18 cellular contexts compared by ENCODE assay signal in the genomic region with DNA sequence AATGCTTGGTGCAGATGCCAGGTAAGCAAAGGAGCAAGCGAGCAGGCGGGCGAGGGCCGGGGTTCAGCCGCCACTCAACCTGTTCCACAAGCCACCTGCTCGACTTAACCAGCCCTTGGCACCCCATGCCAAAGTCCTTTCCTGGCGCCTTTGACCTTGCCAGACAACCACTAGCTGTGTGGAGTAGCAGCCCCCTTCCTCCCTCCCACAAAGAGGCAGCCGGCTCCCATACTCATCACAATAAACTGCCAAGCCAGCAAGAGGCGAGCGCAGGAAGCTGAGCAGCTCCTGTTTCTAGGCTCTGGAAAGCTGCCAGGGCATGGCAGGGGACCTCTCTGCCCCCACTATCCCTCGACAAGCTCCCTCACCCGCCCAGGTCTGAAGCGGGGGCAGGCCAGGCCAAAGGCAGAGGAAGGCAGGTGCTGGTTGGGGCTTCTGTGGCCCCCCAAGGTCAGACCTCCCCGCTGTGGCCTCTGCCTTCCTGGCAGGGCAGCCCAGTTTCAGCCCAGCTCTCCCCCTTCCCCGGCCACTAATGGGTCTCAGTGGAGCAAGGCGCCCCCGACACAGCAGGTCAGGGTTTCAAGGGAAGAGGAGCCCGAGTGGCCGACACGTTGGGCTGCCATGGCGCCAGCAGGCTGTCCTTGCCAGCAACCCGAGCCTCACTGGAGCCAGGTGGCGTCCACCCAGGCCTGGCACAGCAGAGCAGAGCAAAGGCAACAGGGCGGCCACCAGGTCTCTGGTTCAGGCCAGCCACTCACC. TPM values are rescaled to one million over a fixed set of nuclear protein-coding genes. Genes with fewer than 3 reads are reported as not detected.
DNase-seq lines count a peak whose midpoint lies in the region; ATAC-seq, FAIRE-seq and TF ChIP-seq lines count a peak whose summit lies in the region.
"Had no signal": no experiment of that assay in that cellular context is flagged by ENCODE, and none has a peak within 500 bp of the region (broad histone marks: within the 10 kb centered on the region; RNA-seq: fewer than 3 reads in every experiment).

No MANE protein-coding gene starts in this region.

- H3K9me3 ChIP-seq in liver (ENCODE audit: control insufficient read depth in 4 of 4, low read length in 3 of 4) (no peaks in the 10 kb centered on the region), HepG2 (ENCODE audit: low read length) (no peaks in the 10 kb centered on the region), right atrium auricular region (no peaks in the 10 kb centered on the region), thyroid gland (no peaks in the 10 kb centered on the region)
- H3K9me3 ChIP-seq: ascending aorta had no signal

- CTCF ChIA-PET in HepG2 (lab: Yijun Ruan, JAX; ENCODE audit: low intra/inter-chr PET ratio, low total read pairs): no interaction called here

- TF ChIP-seq EP300 in HepG2 (IDR thresholded peaks at IDR 0.05; ENCODE audit: low read depth in 2 of 2, low read length in 2 of 2): no peak
- no peak for TF ChIP-seq EP300 in HepG2 (CRISPR knock-in tag; IDR thresholded peaks at IDR 0.05; ENCODE audit: borderline replicate concordance)

- H3K27ac Mint-ChIP-seq in chondrocyte (ENCODE audit: unreplicated experiment): no peak overlapping the region
- H3K27ac Mint-ChIP-seq: CD4-positive, alpha-beta T cell; H9 had no signal

- H3K27me3 ChIP-seq in liver (ENCODE audit: control insufficient read depth in 4 of 4, insufficient read depth in 4 of 4, low read length in 3 of 4) (no peaks in the 10 kb centered on the region), HepG2 (ENCODE audit: control insufficient read depth in 1 of 2, insufficient read depth in 2 of 2, low read length in 2 of 2) (no peaks in the 10 kb centered on the region), right atrium auricular region (no peaks in the 10 kb centered on the region), thyroid gland (no peaks in the 10 kb centered on the region)
- H3K27me3 ChIP-seq: ascending aorta had no signal

- H3K4me1 ChIP-seq in liver (ENCODE audit: control insufficient read depth in 4 of 4, insufficient read depth in 4 of 4, low read length in 3 of 4) (peaks cover 7 to 26% (median 18%) of the 10 kb centered on the region in 4 donors), HepG2 (ENCODE audit: insufficient read depth, low read length) (peaks cover 27% of the 10 kb centered on the region), right atrium auricular region (peaks cover 0 to 35% of the 10 kb centered on the region in 2 donors), thyroid gland (peaks cover 32 to 43% of the 10 kb centered on the region in 2 donors)

- TF ChIP-seq CTCF in liver (IDR thresholded peaks at IDR 0.05; ENCODE audit: low read depth, low read length, missing input control) (no peak), HepG2 (CRISPR knock-in tag; IDR thresholded peaks at IDR 0.05) (no peak), right atrium auricular region (IDR thresholded peaks at IDR 0.05) (no peak), thyroid gland (IDR thresholded peaks at IDR 0.05) (no peak), chondrocyte (IDR thresholded peaks at IDR 0.05) (no peak)

- peaks cover 3% of the 10 kb centered on the region for H3K4me1 Mint-ChIP-seq in chondrocyte (ENCODE audit: low read depth)

- peaks cover 28% of the 10 kb centered on the region; the same call in 1 of the 2 replicates for H4K20me1 ChIP-seq in HepG2 (ENCODE audit: insufficient read depth, low read length)

- BruUV-seq in HepG2 (replicated peaks; lab: Mats Ljungman, UMichigan): no TSS peak

- POLR2A ChIA-PET in HepG2 (lab: Yijun Ruan, JAX): no interaction called here

- H3K36me3 ChIP-seq in liver (ENCODE audit: control insufficient read depth in 4 of 4, insufficient read depth in 3 of 4, low read depth in 1 of 4, low read length in 3 of 4) (no peaks in the 10 kb centered on the region), HepG2 (replicated peaks in 1 of 2; ENCODE audit: control insufficient read depth in 1 of 2, insufficient read depth in 2 of 2, low read length in 2 of 2) (peaks cover 10 to 29% of the 10 kb centered on the region in 2 experiments; a peak in 4 of 5 replicates), right atrium auricular region (no peaks in the 10 kb centered on the region), thyroid gland (no peaks in the 10 kb centered on the region)
- H3K36me3 ChIP-seq: ascending aorta had no signal

- H3K4me3 ChIP-seq in liver (ENCODE audit: low read depth in 1 of 3, low read length in 3 of 3): no peak overlapping the region
- no peak overlapping the region for H3K4me3 ChIP-seq in HepG2 (replicated peaks in 1 of 3; ENCODE audit: insufficient read depth in 1 of 3, low read depth in 2 of 3, low read length in 3 of 3)
- no peak overlapping the region for H3K4me3 ChIP-seq in right atrium auricular region
- H3K4me3 ChIP-seq in thyroid gland (replicated peaks in 1 of 3): no peak overlapping the region
- H3K4me3 ChIP-seq: ascending aorta had no signal

- ATAC-seq in HepG2 (no peak), GM19351 (IDR thresholded peaks at IDR 0.05; ENCODE audit: unreplicated experiment) (no peak), HG03159 (IDR thresholded peaks at IDR 0.05; ENCODE audit: unreplicated experiment) (no peak)

- no peaks in the 10 kb centered on the region for H3K79me2 ChIP-seq in HepG2 (ENCODE audit: insufficient read depth, low read length)

- no peak for FAIRE-seq in HepG2 (lab: Jason Lieb, UNC)
- FAIRE-seq: A204.1 had no signal

- TF ChIP-seq RAD21 in liver (IDR thresholded peaks at IDR 0.05) (no peak), HepG2 (CRISPR knock-in tag; IDR thresholded peaks at IDR 0.05) (no peak)

- intact Hi-C loops in HepG2 (cut with micrococcal nuclease; ENCODE audit: unreplicated experiment): loop anchor here (10.0 kb wide), 1 partner anchor 316 kb away; a partner anchor contains a TSS
- intact Hi-C loops in thyroid gland (cut with DNase I): loop anchor here (5.0 kb wide), 1 partner anchor 313 kb away; a partner anchor contains a TSS

- H3K36me3 Mint-ChIP-seq in chondrocyte (ENCODE audit: low read depth): no peaks in the 10 kb centered on the region

- H3K27me3 Mint-ChIP-seq in chondrocyte (ENCODE audit: low read depth): peaks cover 7% of the 10 kb centered on the region
- H3K27me3 Mint-ChIP-seq: CD4-positive, alpha-beta T cell had no signal

- no peak for TF ChIP-seq POLR2A in HepG2 (IDR thresholded peaks at IDR 0.05; ENCODE audit: insufficient read depth in 1 of 2, low read depth in 2 of 2, low read length in 2 of 2)
- TF ChIP-seq POLR2A in thyroid gland (IDR thresholded peaks at IDR 0.05): no peak

- no peak overlapping the region for H2AFZ ChIP-seq in HepG2 (ENCODE audit: low read length)

- H3K27ac ChIP-seq in liver (ENCODE audit: low read depth in 1 of 2, low read length in 2 of 2): no peak overlapping the region
- no peak overlapping the region for H3K27ac ChIP-seq in HepG2 (ENCODE audit: extremely low read length, insufficient read depth, low read length)
- peak overlapping the region; percentile 49 to 69 for H3K27ac ChIP-seq in right atrium auricular region
- peak overlapping the region; percentile 68 to 73 (median 68) for H3K27ac ChIP-seq in thyroid gland
- H3K27ac ChIP-seq: ascending aorta had no signal

- DNase-seq in HepG2 (ENCODE audit: low spot score) (no peak), NCI-H446 treated with DMSO at 0.1 percent for 48 hours (lab: John Stamatoyannopoulos, UW) (peak; percentile 14), right atrium auricular region (ENCODE audit: low spot score) (no peak), thyroid gland (peak; percentile 76 to 85), chondrocyte (ENCODE audit: low spot score) (no peak)
- DNase-seq: activated effector memory CD4-positive, alpha-beta T cell treated with anti-CD3 and anti-CD28 coated beads, Interleukin-2, amount 50 U/mL, for 16 hours; CD4-positive, alpha-beta T cell; cortex of kidney; GDM1; H9; islet precursor cell; NCI-H748 treated with DMSO at 0.1 percent for 48 hours; stimulated activated naive CD4-positive, alpha-beta T cell treated with Interleukin-2 at 50 U/mL for 16 hours had no signal

- in situ Hi-C loops in HepG2 (cut with HindIII; ENCODE audit: extremely low pct_ligation_motif_present, low pct_unique_long_range_greater_than_20kb): no loop called here

- H3K9me3 Mint-ChIP-seq in chondrocyte (ENCODE audit: low read depth): no peaks in the 10 kb centered on the region
- H3K9me3 Mint-ChIP-seq: CD4-positive, alpha-beta T cell; H9 had no signal

- no peak overlapping the region for H3K4me2 ChIP-seq in HepG2 (ENCODE audit: low read depth, low read length)

- H3K9ac ChIP-seq in liver (ENCODE audit: low read depth in 1 of 2, low read length in 2 of 2): no peak overlapping the region
- H3K9ac ChIP-seq in HepG2 (ENCODE audit: insufficient read depth, low read depth, low read length): no peak overlapping the region

- WGBS in liver: 51% methylated on average over 24 of the region's 24 CpGs
- WGBS in HepG2 (ENCODE audit: low lambda C conversion rate): 94% methylated on average over 7 of the region's 24 CpGs
- 45 to 62% methylated on average over 12 to 16 of the region's 24 CpGs for WGBS in thyroid gland, 2 donors

- H3K4me3 Mint-ChIP-seq in chondrocyte (ENCODE audit: unreplicated experiment): no peak overlapping the region
- H3K4me3 Mint-ChIP-seq: CD4-positive, alpha-beta T cell; H9 had no signal

RNA-seq across cellular contexts. Expression of a gene that starts 15.3 kb away (rescaled TPM):
- total RNA-seq in liver: 10 to 100 TPM in 1 of 2 donors, 1 to 10 TPM in 1; 8.9 to 12.6 TPM
- polyA plus RNA-seq in liver: 10 to 100 TPM; 13.5 to 25.9 TPM
- 34.5 and 39.6 TPM in 2 replicates for total RNA-seq in HepG2 (2016; rRNA removed; fragmentation: Illumina TruSeq; extraction: Trizol)
- 23.6 and 29.7 TPM in 2 replicates for total RNA-seq in HepG2 (2016; cell fraction: cytosol; rRNA removed; fragmentation: Illumina TruSeq; extraction: Trizol; ENCODE audit: low read depth)
- 43.8 and 49.2 TPM in 2 replicates for total RNA-seq in HepG2 (2016; cell fraction: insoluble cytoplasmic fraction; rRNA removed; fragmentation: Illumina TruSeq; extraction: Trizol)
- 16.2 and 21.8 TPM in 2 replicates for total RNA-seq in HepG2 (2016; cell fraction: membrane; rRNA removed; fragmentation: Illumina TruSeq; extraction: Trizol)
- total RNA-seq in HepG2 (2016; cell fraction: nucleus; rRNA removed; fragmentation: Illumina TruSeq; extraction: Trizol): 22.4 and 29.3 TPM in 2 replicates
- 23.1 and 33.3 TPM in 2 replicates for polyA plus RNA-seq in HepG2 (2011; rRNA removed)
- 25.3 and 42.0 TPM in 2 replicates for polyA plus RNA-seq in HepG2 (2011; cell fraction: cytosol; rRNA removed)
- polyA plus RNA-seq in HepG2 (2011; cell fraction: nucleus; rRNA removed): 93.7 and 126 TPM in 2 replicates
- 18.7 and 29.0 TPM in 2 replicates for polyA plus RNA-seq in HepG2 (2012)
- 25.1 and 25.8 TPM in 2 replicates for polyA plus RNA-seq in HepG2 (2016; cell fraction: cytosol; fragmentation: Illumina TruSeq; extraction: Trizol; ENCODE audit: low read depth)
- 30.6 and 31.8 TPM in 2 replicates for polyA plus RNA-seq in HepG2 (2016; cell fraction: insoluble cytoplasmic fraction; fragmentation: Illumina TruSeq; extraction: Trizol; ENCODE audit: low read depth)
- polyA plus RNA-seq in HepG2 (2016; cell fraction: membrane; fragmentation: Illumina TruSeq; extraction: Trizol; ENCODE audit: low read depth): 19.9 and 25.0 TPM in 2 replicates
- 40.3 and 41.4 TPM in 2 replicates for polyA plus RNA-seq in HepG2 (2016; cell fraction: nucleus; fragmentation: Illumina TruSeq; extraction: Trizol; ENCODE audit: insufficient read depth, low read depth)
- 8.3 and 13.1 TPM in 2 replicates for polyA minus RNA-seq in HepG2 (2011; rRNA and poly(A)+ RNA removed; ENCODE audit: low replicate concordance)
- 10.1 and 10.9 TPM in 2 replicates for polyA minus RNA-seq in HepG2 (2011; cell fraction: cytosol; rRNA and poly(A)+ RNA removed)
- polyA minus RNA-seq in HepG2 (2011; cell fraction: nucleus; rRNA and poly(A)+ RNA removed): 17.8 and 21.0 TPM in 2 replicates
- total RNA-seq in right atrium auricular region: 10 to 100 TPM; 50.7 to 59.0 TPM
- total RNA-seq in thyroid gland: 10 to 100 TPM; 62.5 to 89.5 (median 70.0) TPM
- total RNA-seq in chondrocyte: 15.7 to 20.6 TPM (median 16.9 TPM) in 3 replicates

RNA-seq across cellular contexts. Expression of a gene that starts 35.3 kb away (rescaled TPM):
- total RNA-seq in liver (10 to 100 TPM; 51.3 to 58.1 TPM), HepG2 (2016; rRNA removed; fragmentation: Illumina TruSeq; extraction: Trizol) (217 and 245 TPM in 2 replicates), right atrium auricular region (100 to 1,000 TPM in 1 of 2 donors, 10 to 100 TPM in 1; 88.9 to 114 TPM), thyroid gland (100 to 1,000 TPM in 2 of 4 donors, 10 to 100 TPM in 2; 80.8 to 116 (median 106) TPM), chondrocyte (108 to 129 TPM (median 109 TPM) in 3 replicates)
- polyA plus RNA-seq in liver (10 to 100 TPM; 22.6 to 33.7 TPM), HepG2 (2011; rRNA removed) (81.1 and 83.3 TPM in 2 replicates)
- total RNA-seq in HepG2 (2016; cell fraction: cytosol; rRNA removed; fragmentation: Illumina TruSeq; extraction: Trizol; ENCODE audit: low read depth): 46.5 and 48.4 TPM in 2 replicates
- total RNA-seq in HepG2 (2016; cell fraction: insoluble cytoplasmic fraction; rRNA removed; fragmentation: Illumina TruSeq; extraction: Trizol): 218 and 244 TPM in 2 replicates
- total RNA-seq in HepG2 (2016; cell fraction: membrane; rRNA removed; fragmentation: Illumina TruSeq; extraction: Trizol): 61.0 and 67.1 TPM in 2 replicates
- total RNA-seq in HepG2 (2016; cell fraction: nucleus; rRNA removed; fragmentation: Illumina TruSeq; extraction: Trizol): 112 and 121 TPM in 2 replicates
- 91.1 and 93.1 TPM in 2 replicates for polyA plus RNA-seq in HepG2 (2011; cell fraction: cytosol; rRNA removed)
- polyA plus RNA-seq in HepG2 (2011; cell fraction: nucleus; rRNA removed): 60.8 and 70.1 TPM in 2 replicates
- polyA plus RNA-seq in HepG2 (2012): 137 and 145 TPM in 2 replicates
- polyA plus RNA-seq in HepG2 (2016; cell fraction: cytosol; fragmentation: Illumina TruSeq; extraction: Trizol; ENCODE audit: low read depth): 30.4 and 33.4 TPM in 2 replicates
- 276 and 284 TPM in 2 replicates for polyA plus RNA-seq in HepG2 (2016; cell fraction: insoluble cytoplasmic fraction; fragmentation: Illumina TruSeq; extraction: Trizol; ENCODE audit: low read depth)
- 43.9 and 49.3 TPM in 2 replicates for polyA plus RNA-seq in HepG2 (2016; cell fraction: membrane; fragmentation: Illumina TruSeq; extraction: Trizol; ENCODE audit: low read depth)
- polyA plus RNA-seq in HepG2 (2016; cell fraction: nucleus; fragmentation: Illumina TruSeq; extraction: Trizol; ENCODE audit: insufficient read depth, low read depth): 175 and 176 TPM in 2 replicates
- polyA minus RNA-seq in HepG2 (2011; rRNA and poly(A)+ RNA removed; ENCODE audit: low replicate concordance): 195 and 711 TPM in 2 replicates
- 90.4 and 98.8 TPM in 2 replicates for polyA minus RNA-seq in HepG2 (2011; cell fraction: cytosol; rRNA and poly(A)+ RNA removed)
- polyA minus RNA-seq in HepG2 (2011; cell fraction: nucleus; rRNA and poly(A)+ RNA removed): 84.3 and 104 TPM in 2 replicates

RNA-seq across cellular contexts. Expression of a gene that starts 55.9 kb away (rescaled TPM):
- total RNA-seq in liver (10 to 100 TPM; 11.0 to 47.2 TPM), HepG2 (2016; rRNA removed; fragmentation: Illumina TruSeq; extraction: Trizol) (not detected in 2 replicates), right atrium auricular region (10 to 100 TPM in 1 of 2 donors, 1 to 10 TPM in 1; 6.3 to 19.4 TPM), thyroid gland (10 to 100 TPM in 2 of 4 donors, 1 to 10 TPM in 2; 7.6 to 13.9 (median 10.8) TPM), chondrocyte (1.0 to 1.5 TPM (median 1.5 TPM) in 3 replicates)
- polyA plus RNA-seq in liver (1 to 10 TPM; 3.4 to 8.5 TPM), HepG2 (2011; rRNA removed) (0.16 and 0.29 TPM in 2 replicates)
- total RNA-seq in HepG2 (2016; cell fraction: cytosol; rRNA removed; fragmentation: Illumina TruSeq; extraction: Trizol; ENCODE audit: low read depth): not detected in 2 replicates
- 0.30 TPM in 1 of 2 replicates, not detected in the other for total RNA-seq in HepG2 (2016; cell fraction: insoluble cytoplasmic fraction; rRNA removed; fragmentation: Illumina TruSeq; extraction: Trizol)
- total RNA-seq in HepG2 (2016; cell fraction: membrane; rRNA removed; fragmentation: Illumina TruSeq; extraction: Trizol): 0.22 TPM in 1 of 2 replicates, not detected in the other
- not detected in 2 replicates for total RNA-seq in HepG2 (2016; cell fraction: nucleus; rRNA removed; fragmentation: Illumina TruSeq; extraction: Trizol)
- polyA plus RNA-seq in HepG2 (2011; cell fraction: cytosol; rRNA removed): 0.11 and 0.15 TPM in 2 replicates
- 2.4 and 3.6 TPM in 2 replicates for polyA plus RNA-seq in HepG2 (2011; cell fraction: nucleus; rRNA removed)
- 0.40 and 0.93 TPM in 2 replicates for polyA plus RNA-seq in HepG2 (2012)
- not detected in 2 replicates for polyA plus RNA-seq in HepG2 (2016; cell fraction: cytosol; fragmentation: Illumina TruSeq; extraction: Trizol; ENCODE audit: low read depth)
- not detected in 2 replicates for polyA plus RNA-seq in HepG2 (2016; cell fraction: insoluble cytoplasmic fraction; fragmentation: Illumina TruSeq; extraction: Trizol; ENCODE audit: low read depth)
- polyA plus RNA-seq in HepG2 (2016; cell fraction: membrane; fragmentation: Illumina TruSeq; extraction: Trizol; ENCODE audit: low read depth): 0.08 TPM in 1 of 2 replicates, not detected in the other
- 0.75 TPM in 1 of 2 replicates, not detected in the other for polyA plus RNA-seq in HepG2 (2016; cell fraction: nucleus; fragmentation: Illumina TruSeq; extraction: Trizol; ENCODE audit: insufficient read depth, low read depth)
- 0.76 and 0.91 TPM in 2 replicates for polyA minus RNA-seq in HepG2 (2011; rRNA and poly(A)+ RNA removed; ENCODE audit: low replicate concordance)
- not detected in 2 replicates for polyA minus RNA-seq in HepG2 (2011; cell fraction: cytosol; rRNA and poly(A)+ RNA removed)
- 0.12 and 1.3 TPM in 2 replicates for polyA minus RNA-seq in HepG2 (2011; cell fraction: nucleus; rRNA and poly(A)+ RNA removed)

Comparison
In these comparisons a context has a peak if more than half of its experiments do, and no peak if none do; other contexts are left out.
1. H3K27ac ChIP-seq: peak in right atrium auricular region (2 of 2) and thyroid gland (3 of 3); none in liver (0 of 2) and HepG2 (single experiment).
2. DNase-seq: peak in NCI-H446 treated with DMSO at 0.1 percent for 48 hours (single experiment) and thyroid gland (2 of 2); none in HepG2 (single experiment), right atrium auricular region (single experiment) and chondrocyte (single experiment).